In the genomic region with DNA sequence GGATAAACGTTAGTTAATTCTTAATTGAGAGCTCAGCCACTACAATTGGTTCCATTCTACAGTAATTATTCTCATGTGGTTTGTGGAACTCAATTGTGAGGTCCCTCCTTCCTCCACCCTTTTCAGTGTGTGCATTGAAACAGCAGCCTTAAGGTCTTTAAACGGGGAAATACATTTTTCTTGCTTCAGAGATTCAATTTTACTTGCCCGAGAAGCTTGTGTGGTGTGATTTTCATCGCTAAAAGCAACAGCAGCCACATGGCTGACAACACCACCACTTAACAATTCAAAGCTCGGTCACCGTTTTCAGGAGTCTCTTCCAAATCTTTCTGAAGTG, we compare ENCODE assay signal across 8 cellular contexts. TPM values are rescaled to one million over a fixed set of nuclear protein-coding genes. Genes with fewer than 3 reads are reported as not detected.
DNase-seq lines count a peak whose midpoint lies in the region; ATAC-seq and TF ChIP-seq lines count a peak whose summit lies in the region.

No MANE protein-coding gene starts in this region.

- no peak for TF ChIP-seq CTCF in psoas muscle (IDR thresholded peaks at IDR 0.05)

- 2 to 3% methylated on average over 6 of the region's 6 CpGs for WGBS in GM23248 (ENCODE audit: low coverage in 1 of 2, low lambda C conversion rate in 2 of 2, missing lambda C conversion rate in 2 of 2), 2 experiments
- 0 to 1% (median 0%) methylated on average over 6 of the region's 6 CpGs for WGBS in psoas muscle, 3 donors

- peak; percentile 4 for ATAC-seq in GM18498 (IDR thresholded peaks at IDR 0.05; ENCODE audit: unreplicated experiment)
- ATAC-seq in psoas muscle: no peak

- peaks cover 37% of the 10 kb centered on the region for H3F3A ChIP-seq in GM23248 (ENCODE audit: insufficient read depth)

- DNase-seq in GM23248 (no peak), OCI-M1 (lab: John Stamatoyannopoulos, UW) (peak; percentile 71), epithelial cell of prostate (ENCODE audit: low read depth, low spot score) (no peak), psoas muscle (no peak), NCI-H510A (lab: John Stamatoyannopoulos, UW) (no peak), DMS 273 treated with DMSO at 0.1 percent for 48 hours (lab: John Stamatoyannopoulos, UW) (no peak), NCI-H2196 (lab: John Stamatoyannopoulos, UW; ENCODE audit: unreplicated experiment) (no peak)

- H3K4me2 ChIP-seq in GM23248 (ENCODE audit: unreplicated experiment): peak overlapping the region; percentile 86

- no peaks in the 10 kb centered on the region for H4K20me1 ChIP-seq in GM23248 (ENCODE audit: insufficient read depth)

- peak overlapping the region; percentile 92 for H3K9ac ChIP-seq in GM23248

- H3K27me3 ChIP-seq in GM23248 (replicated peaks; ENCODE audit: insufficient read depth): no peaks in the 10 kb centered on the region
- no peaks in the 10 kb centered on the region for H3K27me3 ChIP-seq in psoas muscle (ENCODE audit: insufficient read depth in 3 of 3, low read length in 2 of 3)

- H3K79me2 ChIP-seq in GM23248 (ENCODE audit: insufficient read depth): peaks cover 42% of the 10 kb centered on the region

- intact Hi-C loops in psoas muscle (cut with DNase I): loop anchor here in 1 of 2 donors (5.0 to 10.0 kb wide), 2 partner anchors 44 to 112 kb away; no protein-coding TSS in a partner anchor

- peak overlapping the region; percentile 78 for H2AFZ ChIP-seq in GM23248

- peaks cover 34% of the 10 kb centered on the region for H3K4me1 ChIP-seq in GM23248 (ENCODE audit: insufficient read depth)
- peaks cover 8% of the 10 kb centered on the region for H3K4me1 ChIP-seq in psoas muscle

- H3K27ac ChIP-seq in GM23248: peak overlapping the region; percentile 85
- peak overlapping the region; percentile 86 for H3K27ac ChIP-seq in epithelial cell of prostate
- peak overlapping the region; percentile 94 for H3K27ac ChIP-seq in psoas muscle

- H3K9me2 ChIP-seq in GM23248 (ENCODE audit: insufficient read depth): no peaks in the 10 kb centered on the region; the same call in 1 of the 2 replicates

- H3K4me3 ChIP-seq in GM23248: peak overlapping the region; percentile 95
- peak overlapping the region; percentile 94 for H3K4me3 ChIP-seq in psoas muscle

- H3K36me3 ChIP-seq in GM23248 (ENCODE audit: low read depth) (no peaks in the 10 kb centered on the region; the same call in 1 of the 2 replicates), psoas muscle (ENCODE audit: insufficient read depth in 1 of 2, low read depth in 1 of 2) (no peaks in the 10 kb centered on the region)

- in situ Hi-C loops in GM23248 (cut with MboI): no loop called here

- H3K9me3 ChIP-seq in GM23248 (ENCODE audit: low read depth): no peaks in the 10 kb centered on the region
- no peaks in the 10 kb centered on the region for H3K9me3 ChIP-seq in psoas muscle

RNA-seq across cellular contexts. Expression of gene PPFIBP1, which starts 0.7 kb away (rescaled TPM):
- 99.7 and 101 TPM in 2 replicates for total RNA-seq in GM23248 (2014; rRNA removed; shearing (Covaris generic))
- polyA plus RNA-seq in GM23248 (2016; fragmentation: Nextera tagmentation; extraction: Ambion mirVana) (80.2 and 86.0 TPM in 2 replicates), psoas muscle (10 to 100 TPM in 1 of 3 donors, 1 to 10 TPM in 2; 5.9 to 11.2 (median 6.3) TPM)
- 10 to 100 TPM; 28.3 to 63.1 (median 29.6) TPM for total RNA-seq in psoas muscle
